In the genomic region with DNA sequence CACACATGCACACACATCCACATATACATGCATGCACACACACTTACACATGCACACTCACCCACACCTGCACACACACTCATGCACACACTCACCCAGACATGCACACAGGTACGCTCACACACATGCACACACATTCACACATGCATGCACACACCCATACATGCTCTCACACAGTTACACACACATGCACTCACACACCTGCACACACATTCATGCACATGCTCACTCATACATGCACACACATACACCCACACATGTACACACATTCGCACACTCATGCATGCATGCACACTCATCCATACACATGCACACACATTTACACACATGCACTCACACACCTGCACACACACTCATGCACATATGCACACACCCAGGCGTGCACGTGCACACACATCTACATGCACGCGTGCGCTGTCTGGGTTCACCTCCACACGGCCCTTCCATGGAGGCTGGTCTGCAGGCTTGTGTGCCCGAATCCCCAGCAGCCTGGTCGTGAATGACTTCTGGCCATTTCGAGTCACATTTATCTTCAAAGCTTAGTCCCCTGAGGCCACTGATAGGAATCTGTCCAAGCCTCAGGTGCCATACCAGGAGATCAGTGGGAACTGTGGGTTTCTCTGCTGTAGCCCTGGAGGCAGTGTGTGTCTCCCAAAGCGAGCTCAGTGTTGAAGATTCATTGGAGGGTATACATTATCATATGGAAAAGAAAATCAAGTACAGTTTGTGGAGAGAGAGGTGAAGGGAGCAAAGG, we compare ENCODE assay signal across 29 cellular contexts.
"Had no signal": no experiment of that assay in that cellular context is flagged by ENCODE, and none has a peak within 500 bp of the region (broad histone marks: within the 10 kb centered on the region; RNA-seq: fewer than 3 reads in every experiment).

No MANE protein-coding gene starts in this region.

- H3K27me3 Mint-ChIP-seq: memory B cell; natural killer cell treated with Interleukin-12 subunit alpha and Interleukin-12 subunit beta and Interleukin-15 and Interleukin-18, amount 100 ng/mL, for 72 hours; progenitor cell of endocrine pancreas; stimulated activated naive CD8-positive, alpha-beta T cell treated with anti-CD3 and anti-CD28 coated beads, Interleukin-15, Interleukin-2, amounts not matched to agents 100 ng/mL and 50 ng/mL, for 24 hours had no signal

- H3K4me3 ChIP-seq: colonic mucosa, esophagus muscularis mucosa, gastroesophageal sphincter, heart left ventricle, hepatocyte, lung, mucosa of descending colon, sigmoid colon, spleen, thoracic aorta, tibial nerve, upper lobe of right lung, vagina had no signal

- H3K79me2 ChIP-seq: hepatocyte, parathyroid adenoma had no signal

- DNase-seq: colonic mucosa; effector memory CD4-positive, alpha-beta T cell; foreskin keratinocyte; heart left ventricle; kidney; mucosa of descending colon; naive B cell; sigmoid colon; spleen; stimulated activated CD4-positive, alpha-beta T cell treated with anti-CD3 and anti-CD28 coated beads, Interleukin-4, amount 100 ng/mL, for 4 hours; stimulated activated naive B cell treated with anti-CD40 and anti-IgM and Interleukin-4, amounts not matched to agents 10 μg/mL and 1 μg/mL and 100 μg/mL, for 72 hours; upper lobe of right lung had no signal

- H3K27ac Mint-ChIP-seq: dendritic cell treated with granulocyte-macrophage colony-stimulating factor and Interleukin-4, amounts not matched to agents 40 ng/mL and 50 ng/mL, for 4 days; memory B cell; mesothelial cell of epicardium; naive B cell; natural killer cell treated with Interleukin-12 subunit alpha and Interleukin-12 subunit beta and Interleukin-15 and Interleukin-18, amount 100 ng/mL, for 72 hours; progenitor cell of endocrine pancreas; stimulated activated naive B cell treated with anti-CD40 and anti-IgM and Interleukin-4, amounts not matched to agents 10 μg/mL and 1 μg/mL and 100 μg/mL, for 72 hours; stimulated activated naive CD8-positive, alpha-beta T cell treated with anti-CD3 and anti-CD28 coated beads, Interleukin-15, Interleukin-2, amounts not matched to agents 100 ng/mL and 50 ng/mL, for 24 hours had no signal

- H3K36me3 ChIP-seq: colonic mucosa, upper lobe of right lung had no signal

- H2AFZ ChIP-seq: hepatocyte, parathyroid adenoma had no signal

- H3K27me3 ChIP-seq: colonic mucosa, esophagus muscularis mucosa, foreskin keratinocyte, gastroesophageal sphincter, heart left ventricle, hepatocyte, sigmoid colon, spleen, tibial nerve, upper lobe of right lung, vagina had no signal

- H3K36me3 Mint-ChIP-seq: memory B cell; naive B cell; natural killer cell treated with Interleukin-12 subunit alpha and Interleukin-12 subunit beta and Interleukin-15 and Interleukin-18, amount 100 ng/mL, for 72 hours; stimulated activated naive B cell treated with anti-CD40 and anti-IgM and Interleukin-4, amounts not matched to agents 10 μg/mL and 1 μg/mL and 100 μg/mL, for 72 hours had no signal

- H3K9me3 ChIP-seq: colonic mucosa, esophagus muscularis mucosa, gastroesophageal sphincter, heart left ventricle, sigmoid colon, thoracic aorta, tibial nerve, upper lobe of right lung, vagina had no signal

- H3K4me1 ChIP-seq: colonic mucosa, foreskin keratinocyte, heart left ventricle, parathyroid adenoma, sigmoid colon, spleen, upper lobe of right lung, vagina had no signal

- H3K9ac ChIP-seq: parathyroid adenoma had no signal

- H3K4me1 Mint-ChIP-seq: memory B cell, mesothelial cell of epicardium, naive B cell had no signal

- H3K27ac ChIP-seq: colonic mucosa, esophagus muscularis mucosa, foreskin keratinocyte, gastroesophageal sphincter, heart left ventricle, hepatocyte, parathyroid adenoma, sigmoid colon, spleen, thoracic aorta, tibial nerve, upper lobe of right lung, vagina had no signal

- FAIRE-seq: endothelial cell of umbilical vein, kidney had no signal

- H3K4me2 ChIP-seq: hepatocyte had no signal

- H3K4me3 Mint-ChIP-seq: dendritic cell treated with granulocyte-macrophage colony-stimulating factor and Interleukin-4, amounts not matched to agents 40 ng/mL and 50 ng/mL, for 4 days; memory B cell; mesothelial cell of epicardium; naive B cell; natural killer cell treated with Interleukin-12 subunit alpha and Interleukin-12 subunit beta and Interleukin-15 and Interleukin-18, amount 100 ng/mL, for 72 hours; neural crest cell; stimulated activated naive B cell treated with anti-CD40 and anti-IgM and Interleukin-4, amounts not matched to agents 10 μg/mL and 1 μg/mL and 100 μg/mL, for 72 hours; stimulated activated naive CD8-positive, alpha-beta T cell treated with anti-CD3 and anti-CD28 coated beads, Interleukin-15, Interleukin-2, amounts not matched to agents 100 ng/mL and 50 ng/mL, for 24 hours had no signal

- ATAC-seq: foreskin keratinocyte; gastroesophageal sphincter; left lobe of liver; mucosa of descending colon; natural killer cell treated with Interleukin-12 subunit alpha and Interleukin-12 subunit beta and Interleukin-15 and Interleukin-18, amount 100 ng/mL, for 72 hours; stimulated activated naive B cell treated with anti-CD40 and anti-IgM and Interleukin-4, amounts not matched to agents 10 μg/mL and 1 μg/mL and 100 μg/mL, for 72 hours; upper lobe of right lung had no signal

- H3K9me3 Mint-ChIP-seq: dendritic cell treated with granulocyte-macrophage colony-stimulating factor and Interleukin-4, amounts not matched to agents 40 ng/mL and 50 ng/mL, for 4 days; mesothelial cell of epicardium; neural crest cell; stimulated activated naive CD8-positive, alpha-beta T cell treated with anti-CD3 and anti-CD28 coated beads, Interleukin-15, Interleukin-2, amounts not matched to agents 100 ng/mL and 50 ng/mL, for 24 hours had no signal
